23 cellular contexts compared by ENCODE assay signal in the genomic region with DNA sequence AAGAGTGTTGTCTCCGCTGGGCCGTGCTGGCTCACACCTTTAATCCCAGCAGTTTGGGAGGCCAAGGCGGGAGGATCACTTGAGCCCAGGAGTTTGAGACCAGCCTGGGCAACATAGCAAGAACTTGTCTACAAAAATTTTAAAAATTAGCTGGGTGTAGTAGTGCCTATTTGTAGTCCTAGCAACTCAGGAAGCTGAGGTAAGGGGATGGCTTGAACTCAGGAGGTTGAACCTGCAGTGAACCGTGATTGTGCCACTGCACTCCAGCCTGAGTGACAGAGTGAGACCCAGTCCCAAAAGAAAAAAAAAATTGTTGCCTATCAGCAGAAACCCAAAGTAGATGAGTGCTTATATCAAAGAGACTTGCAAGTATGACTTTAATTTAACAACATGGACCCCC. TPM values are rescaled to one million over a fixed set of nuclear protein-coding genes. Genes with fewer than 3 reads are reported as not detected.
DNase-seq lines count a peak whose midpoint lies in the region; ATAC-seq, FAIRE-seq and TF ChIP-seq lines count a peak whose summit lies in the region.
"Had no signal": no experiment of that assay in that cellular context is flagged by ENCODE, and none has a peak within 500 bp of the region (broad histone marks: within the 10 kb centered on the region; RNA-seq: fewer than 3 reads in every experiment).

No MANE protein-coding gene starts in this region.

- intact Hi-C loops in left colon (cut with DNase I, micrococcal nuclease): no loop called here

- no peak for DNase-seq in activated naive CD8-positive, alpha-beta T cell treated with anti-CD3 and anti-CD28 coated beads for 36 hours
- DNase-seq in GM18507 (ENCODE audit: extremely low spot score, insufficient read length, low read depth) (no peak), H54 (ENCODE audit: insufficient read length, low spot score) (no peak), left colon (no peak)
- no peak for DNase-seq in central memory CD8-positive, alpha-beta T cell (ENCODE audit: low spot score in 2 of 2)
- DNase-seq: CD8-positive, alpha-beta memory T cell; DMS 273 treated with DMSO at 0.1 percent for 48 hours; DMS79; GM23248; H9; Kasumi-1; NCI-H1092 treated with DMSO at 0.1 percent for 48 hours; NCI-H1436; NCI-H187; NCI-H2171 treated with DMSO at 0.1 percent for 48 hours; NCI-H345; NCI-H510A treated with DMSO at 0.1 percent for 48 hours; NCI-H748 treated with DMSO at 0.1 percent for 48 hours; SJCRH30 had no signal

- H3K4me1 Mint-ChIP-seq in activated naive CD8-positive, alpha-beta T cell (ENCODE audit: low read depth): peaks cover 28% of the 10 kb centered on the region
- peaks cover 12% of the 10 kb centered on the region for H3K4me1 Mint-ChIP-seq in activated naive CD8-positive, alpha-beta T cell treated with anti-CD3 and anti-CD28 coated beads for 36 hours
- H3K4me1 Mint-ChIP-seq in central memory CD8-positive, alpha-beta T cell: no peaks in the 10 kb centered on the region
- H3K4me1 Mint-ChIP-seq: H9 had no signal

- H3K9me3 Mint-ChIP-seq in activated naive CD8-positive, alpha-beta T cell (ENCODE audit: low read depth): no peaks in the 10 kb centered on the region
- H3K9me3 Mint-ChIP-seq in activated naive CD8-positive, alpha-beta T cell treated with anti-CD3 and anti-CD28 coated beads for 36 hours: no peaks in the 10 kb centered on the region
- H3K9me3 Mint-ChIP-seq in central memory CD8-positive, alpha-beta T cell: no peaks in the 10 kb centered on the region
- H3K9me3 Mint-ChIP-seq: CD8-positive, alpha-beta memory T cell; H9 had no signal

- no peak for TF ChIP-seq POLR2A in H54 (IDR thresholded peaks at IDR 0.05; ENCODE audit: low read depth, low read length)

- no peaks in the 10 kb centered on the region for H3K27me3 Mint-ChIP-seq in activated naive CD8-positive, alpha-beta T cell
- no peaks in the 10 kb centered on the region for H3K27me3 Mint-ChIP-seq in activated naive CD8-positive, alpha-beta T cell treated with anti-CD3 and anti-CD28 coated beads for 36 hours
- no peaks in the 10 kb centered on the region for H3K27me3 Mint-ChIP-seq in central memory CD8-positive, alpha-beta T cell

- no peaks in the 10 kb centered on the region for H3K36me3 Mint-ChIP-seq in activated naive CD8-positive, alpha-beta T cell
- H3K36me3 Mint-ChIP-seq in activated naive CD8-positive, alpha-beta T cell treated with anti-CD3 and anti-CD28 coated beads for 36 hours: no peaks in the 10 kb centered on the region
- no peaks in the 10 kb centered on the region for H3K36me3 Mint-ChIP-seq in central memory CD8-positive, alpha-beta T cell (ENCODE audit: insufficient read depth)
- H3K36me3 Mint-ChIP-seq: CD8-positive, alpha-beta memory T cell had no signal

- no peak overlapping the region for H3K4me3 Mint-ChIP-seq in activated naive CD8-positive, alpha-beta T cell
- H3K4me3 Mint-ChIP-seq in activated naive CD8-positive, alpha-beta T cell treated with anti-CD3 and anti-CD28 coated beads for 36 hours: no peak overlapping the region
- no peak overlapping the region for H3K4me3 Mint-ChIP-seq in central memory CD8-positive, alpha-beta T cell
- H3K4me3 Mint-ChIP-seq: CD8-positive, alpha-beta memory T cell; H9 had no signal

- FAIRE-seq in GM18507 (lab: Jason Lieb, UNC): peak; percentile 64
- FAIRE-seq in H54 (lab: Jason Lieb, UNC): no peak
- FAIRE-seq: HTR-8/SVneo, K562 had no signal

- peak overlapping the region; percentile 30 for H3K27ac Mint-ChIP-seq in activated naive CD8-positive, alpha-beta T cell
- no peak overlapping the region for H3K27ac Mint-ChIP-seq in activated naive CD8-positive, alpha-beta T cell treated with anti-CD3 and anti-CD28 coated beads for 36 hours
- peak overlapping the region; percentile 21 for H3K27ac Mint-ChIP-seq in central memory CD8-positive, alpha-beta T cell (ENCODE audit: low read depth)
- H3K27ac Mint-ChIP-seq: H9 had no signal

- ATAC-seq in central memory CD8-positive, alpha-beta T cell (replicated peaks; ENCODE audit: extremely low read depth, poor library complexity, severe bottlenecking): no peak
- no peak for ATAC-seq in left colon
- no peak for ATAC-seq in GM18907 (IDR thresholded peaks at IDR 0.05; ENCODE audit: unreplicated experiment)
- ATAC-seq: K562 had no signal

RNA-seq across cellular contexts. Expression of a gene that starts 12.7 kb away (rescaled TPM):
- 10 to 100 TPM; 83.2 to 85.2 TPM for total RNA-seq in activated naive CD8-positive, alpha-beta T cell treated with anti-CD3 and anti-CD28 coated beads for 36 hours
- total RNA-seq in left colon: 100 to 1,000 TPM; 151 to 159 TPM
